In the genomic region with DNA sequence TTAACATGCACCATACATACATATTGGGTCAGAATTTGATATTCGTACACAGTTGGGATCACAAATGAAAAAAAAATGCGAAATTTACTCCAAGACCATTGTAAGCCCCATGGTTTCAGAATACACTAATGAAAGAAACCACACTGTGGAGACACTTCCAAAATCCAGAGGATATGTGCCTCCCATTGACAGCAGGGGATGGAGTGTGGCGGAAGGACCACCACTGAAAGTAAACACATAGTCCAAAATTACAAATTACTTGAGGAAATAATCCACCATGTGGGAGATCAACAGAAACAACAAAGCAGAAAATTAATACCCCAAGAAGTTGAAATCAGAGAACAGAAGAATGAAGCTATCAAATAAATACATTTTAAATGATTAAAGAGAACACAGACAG, we compare ENCODE assay signal across 9 cellular contexts.
"Had no signal": no experiment of that assay in that cellular context is flagged by ENCODE, and none has a peak within 500 bp of the region (broad histone marks: within the 10 kb centered on the region; RNA-seq: fewer than 3 reads in every experiment).

No MANE protein-coding gene starts in this region.

- ATAC-seq: HCT116, HepG2, K562 had no signal

- H3K27ac Mint-ChIP-seq: HFFc6 had no signal

- H3K4me3 Mint-ChIP-seq: HFFc6 had no signal

- H3K9me3 ChIP-seq: HAP-1 had no signal

- H3K36me3 ChIP-seq: HAP-1 had no signal

- H3K4me3 ChIP-seq: GM23248, HAP-1, K562 had no signal

- H2AFZ ChIP-seq: GM23248 had no signal

- H3K9me3 Mint-ChIP-seq: HFFc6 had no signal

- H3K4me1 ChIP-seq: HAP-1 had no signal

- H3K9ac ChIP-seq: GM23248 had no signal

- DNase-seq: GM23248, GOT3, H7, HFFc6, KG1 had no signal

- H3K27ac ChIP-seq: GM23248 had no signal
